ENCODE assay signal across 9 cellular contexts in the genomic region with DNA sequence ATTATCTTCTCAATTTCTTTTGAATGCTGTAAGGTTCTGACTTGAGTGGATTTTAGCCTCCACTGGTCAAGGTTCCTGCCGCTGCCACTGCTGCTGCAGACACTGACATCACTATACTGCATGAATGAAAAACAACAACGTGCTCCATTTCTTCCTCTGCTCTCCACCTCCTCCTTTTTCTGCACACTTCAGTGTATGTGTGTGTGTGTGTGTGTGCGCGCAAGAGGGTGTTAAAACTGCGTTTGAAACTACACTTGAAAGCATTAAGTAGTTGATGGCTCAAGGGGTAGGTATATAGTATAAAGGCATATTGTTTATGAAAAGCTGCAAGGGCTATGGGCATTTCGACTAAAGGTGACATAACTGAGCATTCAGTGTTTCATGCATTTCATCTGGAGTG. TPM values are rescaled to one million over a fixed set of nuclear protein-coding genes. Genes with fewer than 3 reads are reported as not detected.
DNase-seq lines count a peak whose midpoint lies in the region; ATAC-seq and TF ChIP-seq lines count a peak whose summit lies in the region.
"Had no signal": no experiment of that assay in that cellular context is flagged by ENCODE, and none has a peak within 500 bp of the region (broad histone marks: within the 10 kb centered on the region; RNA-seq: fewer than 3 reads in every experiment).

No MANE protein-coding gene starts in this region.

- no peaks in the 10 kb centered on the region for H3K9me3 ChIP-seq in stomach

- peaks cover 0 to 59% (median 30%) of the 10 kb centered on the region in 4 donors for H3K4me1 ChIP-seq in stomach

- no peaks in the 10 kb centered on the region for H3K27me3 ChIP-seq in stomach

- no peak overlapping the region for H3K27ac ChIP-seq in stomach

- no peak for TF ChIP-seq CTCF in stomach (IDR thresholded peaks at IDR 0.05)

- ATAC-seq in GM21529 (IDR thresholded peaks at IDR 0.05; ENCODE audit: unreplicated experiment), result no peak
- no peak for ATAC-seq in GM21576 (IDR thresholded peaks at IDR 0.05; ENCODE audit: unreplicated experiment)

- DNase-seq in NCI-H2029 treated with DMSO at 0.1 percent for 48 hours (lab: John Stamatoyannopoulos, UW), result peak; percentile 18
- no peak for DNase-seq in NCI-H2029 (lab: John Stamatoyannopoulos, UW)
- DNase-seq in NCI-H510A (lab: John Stamatoyannopoulos, UW), result peak; percentile 9
- DNase-seq in erythroblast (lab: John Stamatoyannopoulos, UW), result peak; percentile 11 to 31
- DNase-seq in stomach, result no peak
- no peak for DNase-seq in D341Med (ENCODE audit: low spot score)
- DNase-seq: SHP77 treated with DMSO at 0.1 percent for 48 hours had no signal

- peak overlapping the region; percentile 89 to 98 (median 95) for H3K4me3 ChIP-seq in stomach

- TF ChIP-seq POLR2A in erythroblast (IDR thresholded peaks at IDR 0.05; ENCODE audit: low read length), result no peak
- no peak for TF ChIP-seq POLR2A in stomach (IDR thresholded peaks at IDR 0.05)

- no peak for TF ChIP-seq EP300 in stomach (IDR thresholded peaks at IDR 0.05)

- intact Hi-C loops in stomach (cut with DNase I; ENCODE audit: low total_unique reads), result no loop called here

- WGBS in stomach, 5 donors, result 58 to 73% (median 63%) methylated on average over 6 of the region's 6 CpGs

- no peaks in the 10 kb centered on the region for H3K36me3 ChIP-seq in stomach

RNA-seq across cellular contexts. Expression of a gene that starts 3.5 kb away (rescaled TPM):
- 10 to 100 TPM in 4 of 5 donors, 1 to 10 TPM in 1; 4.6 to 60.9 (median 26.6) TPM for total RNA-seq in stomach
- 1 to 10 TPM; 2.6 to 3.2 (median 3.0) TPM for polyA plus RNA-seq in stomach

Comparison
In these comparisons a context has a peak if more than half of its experiments do, and no peak if none do; other contexts are left out.
1. DNase-seq: peak in NCI-H2029 treated with DMSO at 0.1 percent for 48 hours (single experiment), NCI-H510A (single experiment) and erythroblast (2 of 2); none in NCI-H2029 (single experiment), stomach (single experiment) and D341Med (single experiment).